Comparison of ENCODE assay signal across 8 cellular contexts in the genomic region with DNA sequence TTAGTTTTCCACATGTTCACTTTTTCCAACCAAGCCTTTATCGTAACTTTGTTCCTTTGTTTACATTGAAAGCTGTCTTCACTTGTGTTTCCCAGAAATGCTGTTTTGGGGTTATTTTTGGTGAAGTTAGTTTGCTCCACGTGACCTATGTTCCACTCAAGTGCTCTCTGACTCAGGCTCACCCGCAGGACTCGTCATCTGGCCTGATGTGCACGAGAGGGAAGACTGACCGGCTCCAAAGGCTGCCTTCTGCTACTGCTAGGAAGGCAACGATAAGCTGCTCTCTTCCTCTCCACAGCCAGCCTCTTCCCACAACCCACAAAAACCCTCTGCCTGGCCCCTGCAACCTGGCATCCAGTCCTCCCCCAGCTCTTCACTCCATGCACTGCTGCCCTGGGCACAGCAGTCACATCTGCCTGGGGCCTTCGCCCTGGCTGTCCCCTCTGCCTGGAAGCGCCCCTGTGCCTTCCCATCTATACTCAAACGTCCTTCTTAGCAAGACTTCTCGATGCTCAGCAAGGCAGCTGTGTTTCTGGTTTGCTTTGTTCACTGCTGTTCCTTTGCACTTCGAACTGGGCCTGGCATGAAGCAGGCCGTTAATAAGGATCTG. TPM values are rescaled to one million over a fixed set of nuclear protein-coding genes. Genes with fewer than 3 reads are reported as not detected.
DNase-seq lines count a peak whose midpoint lies in the region; ATAC-seq, FAIRE-seq and TF ChIP-seq lines count a peak whose summit lies in the region.

No MANE protein-coding gene starts in this region.

- no peaks in the 10 kb centered on the region for H4K20me1 ChIP-seq in mammary epithelial cell (ENCODE audit: insufficient read depth, low read length)

- H3K4me1 Mint-ChIP-seq in T-helper 1 cell treated with Interleukin-12 subunit alpha and Interleukin-12 subunit beta and Interleukin-4 antibody, amounts not matched to agents 30 μg/mL and 1 μg/mL, for 36 hours (ENCODE audit: low read depth) = peaks cover 19% of the 10 kb centered on the region

- H3K4me3 Mint-ChIP-seq in T-helper 1 cell treated with Interleukin-12 subunit alpha and Interleukin-12 subunit beta and Interleukin-4 antibody, amounts not matched to agents 30 μg/mL and 1 μg/mL, for 36 hours = peak overlapping the region; percentile 77

- no peak for TF ChIP-seq RAD21 in A549 (conservative IDR thresholded peaks at IDR 0.05 in 1 of 2, IDR thresholded peaks at IDR 0.05 in 1 of 2)

- peak overlapping the region; percentile 62 for H3K27ac Mint-ChIP-seq in T-helper 1 cell treated with Interleukin-12 subunit alpha and Interleukin-12 subunit beta and Interleukin-4 antibody, amounts not matched to agents 30 μg/mL and 1 μg/mL, for 36 hours

- H3K27me3 Mint-ChIP-seq in T-helper 1 cell treated with Interleukin-12 subunit alpha and Interleukin-12 subunit beta and Interleukin-4 antibody, amounts not matched to agents 30 μg/mL and 1 μg/mL, for 36 hours (ENCODE audit: low read depth) = peaks cover 6% of the 10 kb centered on the region

- dilution Hi-C loops in mammary epithelial cell (cut with HindIII; ENCODE audit: low sequenced_read_pairs) = loop anchor here (5.0 kb wide), 2 partner anchors 43 to 78 kb away; no protein-coding TSS in a partner anchor

- H3K79me2 ChIP-seq in mammary epithelial cell (ENCODE audit: insufficient read depth, low read length) = peaks cover 42% of the 10 kb centered on the region

- POLR2A ChIA-PET in A549 (lab: Yijun Ruan, JAX) = no interaction called here

- in situ Hi-C loops in mammary epithelial cell (cut with MboI; ENCODE audit: low sequenced_read_pairs in 2 of 2) = no loop called here

- H3K4me2 ChIP-seq in A549 (peak overlapping the region; percentile 38), mammary epithelial cell (ENCODE audit: insufficient read depth, low read depth, low read length) (peak overlapping the region; percentile 39)

- H3K4me1 ChIP-seq in A549 (peaks cover 24% of the 10 kb centered on the region), mammary epithelial cell (ENCODE audit: insufficient read depth, low read length) (peaks cover 24% of the 10 kb centered on the region)

- no peaks in the 10 kb centered on the region for H3K36me3 Mint-ChIP-seq in T-helper 1 cell treated with Interleukin-12 subunit alpha and Interleukin-12 subunit beta and Interleukin-4 antibody, amounts not matched to agents 30 μg/mL and 1 μg/mL, for 36 hours (ENCODE audit: low read depth)

- no peak for FAIRE-seq in A549 (lab: Jason Lieb, UNC)
- FAIRE-seq in H54 (lab: Jason Lieb, UNC) = peak; percentile 50

- WGBS in A549 (ENCODE audit: missing lambda C conversion rate) = 69% methylated on average over 13 of the region's 13 CpGs
- WGBS in mammary epithelial cell (ENCODE audit: low coverage, missing lambda C conversion rate) = 63% methylated on average over 6 of the region's 13 CpGs

- ATAC-seq in A549 (peak in 1 of 2 experiments; percentile 41; a peak in 1 of 6 replicates), HG03139 (IDR thresholded peaks at IDR 0.05; ENCODE audit: unreplicated experiment) (no peak)

- no TSS peak for BruUV-seq in mammary epithelial cell (replicated peaks; lab: Mats Ljungman, UMichigan)

- intact Hi-C loops in mammary epithelial cell (cut with micrococcal nuclease) = loop anchor here (10.0 kb wide), 1 partner anchor 1110 kb away; the partner anchor contains the start of gene ZC3H18

- H3K9me3 Mint-ChIP-seq in T-helper 1 cell treated with Interleukin-12 subunit alpha and Interleukin-12 subunit beta and Interleukin-4 antibody, amounts not matched to agents 30 μg/mL and 1 μg/mL, for 36 hours = no peaks in the 10 kb centered on the region

- H3K4me3 ChIP-seq in A549 (no peak overlapping the region), mammary epithelial cell (replicated peaks in 1 of 3; ENCODE audit: insufficient read depth in 1 of 3, low read depth in 2 of 3, low read length in 3 of 3) (no peak overlapping the region)

- H3K36me3 ChIP-seq in mammary epithelial cell (ENCODE audit: insufficient read depth, low read length) = no peaks in the 10 kb centered on the region

- H2AFZ ChIP-seq in mammary epithelial cell (ENCODE audit: low read depth, low read length) = no peak overlapping the region

- H3K27me3 ChIP-seq in mammary epithelial cell (ENCODE audit: insufficient read depth, low read length) (no peaks in the 10 kb centered on the region), layer of hippocampus (ENCODE audit: control insufficient read depth, insufficient read depth, low read length) (no peaks in the 10 kb centered on the region)

- CTCF ChIA-PET in A549 (lab: Yijun Ruan, JAX) (interaction anchor here (0.6 to 7.4 kb wide), 7 partner anchors 12 to 170 kb away, joined by 3 to 85 read pairs (median 4); no protein-coding TSS in a partner anchor), mammary epithelial cell (lab: Charles Lee; ENCODE audit: low non-redundant PET) (no interaction called here)

- DNase-seq in A549 (ENCODE audit: low read depth in 1 of 2, low spot score in 1 of 2) (no peak), H54 (ENCODE audit: insufficient read length, low spot score) (peak; percentile 69), mammary epithelial cell (no peak), NCI-H510A treated with DMSO at 0.1 percent for 48 hours (lab: John Stamatoyannopoulos, UW) (no peak)
- DNase-seq in stimulated activated CD4-positive, alpha-beta T cell treated with anti-CD3 and anti-CD28 coated beads, Interleukin-2, amount 100 ng/mL, for 48 hours = peak; percentile 32 to 37

- H3K27ac ChIP-seq in A549 (peak overlapping the region; percentile 19 to 55; a peak in 3 of 6 replicates), mammary epithelial cell (ENCODE audit: insufficient read depth, low read depth, low read length) (no peak overlapping the region), layer of hippocampus (ENCODE audit: low read depth, low read length) (peak overlapping the region; percentile 76)

- H3K9ac ChIP-seq in mammary epithelial cell (ENCODE audit: insufficient read depth, low read length) = no peak overlapping the region

- H3K9me3 ChIP-seq in A549 (no peaks in the 10 kb centered on the region), mammary epithelial cell (replicated peaks; ENCODE audit: insufficient read depth, low read length) (no peaks in the 10 kb centered on the region)

- TF ChIP-seq CTCF in A549 (IDR thresholded peaks at IDR 0.05) = no peak
- no peak for TF ChIP-seq CTCF in mammary epithelial cell (conservative IDR thresholded peaks at IDR 0.05 in 1 of 2, IDR thresholded peaks at IDR 0.05 in 1 of 2; ENCODE audit: extremely low read depth in 1 of 2, insufficient read depth in 1 of 2, low read depth in 1 of 2, low read length in 2 of 2)

- TF ChIP-seq EP300 in A549 (IDR thresholded peaks at IDR 0.05) = no peak

- TF ChIP-seq POLR2A in A549 (IDR thresholded peaks at IDR 0.05; ENCODE audit: low read length) (no peak), H54 (IDR thresholded peaks at IDR 0.05; ENCODE audit: low read depth, low read length) (no peak)

TF ChIP-seq in A549, 52 proteins besides CTCF, POLR2A, EP300 and RAD21:
- TF ChIP-seq, protein P1, sequence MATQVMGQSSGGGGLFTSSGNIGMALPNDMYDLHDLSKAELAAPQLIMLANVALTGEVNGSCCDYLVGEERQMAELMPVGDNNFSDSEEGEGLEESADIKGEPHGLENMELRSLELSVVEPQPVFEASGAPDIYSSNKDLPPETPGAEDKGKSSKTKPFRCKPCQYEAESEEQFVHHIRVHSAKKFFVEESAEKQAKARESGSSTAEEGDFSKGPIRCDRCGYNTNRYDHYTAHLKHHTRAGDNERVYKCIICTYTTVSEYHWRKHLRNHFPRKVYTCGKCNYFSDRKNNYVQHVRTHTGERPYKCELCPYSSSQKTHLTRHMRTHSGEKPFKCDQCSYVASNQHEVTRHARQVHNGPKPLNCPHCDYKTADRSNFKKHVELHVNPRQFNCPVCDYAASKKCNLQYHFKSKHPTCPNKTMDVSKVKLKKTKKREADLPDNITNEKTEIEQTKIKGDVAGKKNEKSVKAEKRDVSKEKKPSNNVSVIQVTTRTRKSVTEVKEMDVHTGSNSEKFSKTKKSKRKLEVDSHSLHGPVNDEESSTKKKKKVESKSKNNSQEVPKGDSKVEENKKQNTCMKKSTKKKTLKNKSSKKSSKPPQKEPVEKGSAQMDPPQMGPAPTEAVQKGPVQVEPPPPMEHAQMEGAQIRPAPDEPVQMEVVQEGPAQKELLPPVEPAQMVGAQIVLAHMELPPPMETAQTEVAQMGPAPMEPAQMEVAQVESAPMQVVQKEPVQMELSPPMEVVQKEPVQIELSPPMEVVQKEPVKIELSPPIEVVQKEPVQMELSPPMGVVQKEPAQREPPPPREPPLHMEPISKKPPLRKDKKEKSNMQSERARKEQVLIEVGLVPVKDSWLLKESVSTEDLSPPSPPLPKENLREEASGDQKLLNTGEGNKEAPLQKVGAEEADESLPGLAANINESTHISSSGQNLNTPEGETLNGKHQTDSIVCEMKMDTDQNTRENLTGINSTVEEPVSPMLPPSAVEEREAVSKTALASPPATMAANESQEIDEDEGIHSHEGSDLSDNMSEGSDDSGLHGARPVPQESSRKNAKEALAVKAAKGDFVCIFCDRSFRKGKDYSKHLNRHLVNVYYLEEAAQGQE (IDR thresholded peaks at IDR 0.05) = no peak
- TF ChIP-seq USF2 (IDR thresholded peaks at IDR 0.05) = 0 out of 2 replicates have a peak, but pooled peaks have one; percentile 44
- no peak for TF ChIP-seq RNF2 (IDR thresholded peaks at IDR 0.05; ENCODE audit: borderline replicate concordance, low read depth)

RNA-seq across cellular contexts. Expression of gene ZCCHC14, which starts 28.0 kb away (rescaled TPM):
- polyA plus RNA-seq in A549 (2011; rRNA removed) (3.8 and 5.5 TPM in 2 replicates), A549 (2017; fragmentation: RNase III; extraction: RNeasy Plus Mini Kit Qiagen cat#74134 plus additional on column Dnase treatment) (6.1 to 7.3 TPM (median 6.5 TPM) in 3 replicates), mammary epithelial cell (4.7 TPM)
- 3.8 and 5.3 TPM in 2 replicates for polyA plus RNA-seq in A549 (2012; cell fraction: cytosol; rRNA removed)
- 10.8 and 15.5 TPM in 2 replicates for polyA plus RNA-seq in A549 (2012; cell fraction: nucleus; rRNA removed)
- polyA minus RNA-seq in A549 (2011; rRNA and poly(A)+ RNA removed) = 7.2 and 8.0 TPM in 2 replicates
- total RNA-seq in mammary epithelial cell = 10 to 100 TPM in 1 of 2 donors, 1 to 10 TPM in 1; 7.0 to 15.8 TPM
- 8.1 TPM for polyA minus RNA-seq in mammary epithelial cell

Comparison
In these comparisons a context has a peak if more than half of its experiments do, and no peak if none do; other contexts are left out.
1. DNase-seq: peak in H54 (single experiment) and stimulated activated CD4-positive, alpha-beta T cell treated with anti-CD3 and anti-CD28 coated beads, Interleukin-2, amount 100 ng/mL, for 48 hours (2 of 2); none in A549 (0 of 2), mammary epithelial cell (single experiment) and NCI-H510A treated with DMSO at 0.1 percent for 48 hours (single experiment).